ENCODE assay signal across 1 cellular context in the genomic region with DNA sequence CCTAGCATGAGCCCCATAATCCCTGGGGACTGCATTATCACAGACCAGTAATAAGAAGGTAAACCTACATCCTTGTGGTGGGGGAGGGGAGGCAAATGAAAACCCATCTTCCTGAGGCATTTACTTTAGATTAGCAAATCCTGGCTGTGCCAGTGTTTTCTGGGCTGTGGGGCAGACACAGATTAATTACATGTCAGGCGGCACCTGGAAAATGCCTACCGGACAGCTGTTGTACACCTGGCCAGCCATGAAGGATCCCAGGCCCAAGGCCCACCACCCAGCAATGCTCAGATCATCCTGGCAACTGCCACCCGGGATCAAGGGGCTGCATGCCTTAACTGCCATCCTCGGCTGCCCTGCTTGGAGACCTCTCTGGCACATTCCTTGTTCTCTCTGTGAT.
TF ChIP-seq lines count a peak whose summit lies in the region.

No MANE protein-coding gene starts in this region.

TF ChIP-seq in IMR-90, 13 proteins besides CTCF, POLR2A, EP300 and RAD21 (continued from another document):
- TF ChIP-seq RCOR1 (IDR thresholded peaks at IDR 0.05; ENCODE audit: insufficient replicate concordance, low read length) (no peak), MAZ (IDR thresholded peaks at IDR 0.05; ENCODE audit: borderline replicate concordance, low read depth, low read length) (no peak), RFX5 (IDR thresholded peaks at IDR 0.05; ENCODE audit: low read depth, low read length) (no peak), FOS (IDR thresholded peaks at IDR 0.05; ENCODE audit: low read depth, low read length) (no peak), CEBPB (IDR thresholded peaks at IDR 0.05; ENCODE audit: low read depth, low read length) (no peak), NFE2L2 (IDR thresholded peaks at IDR 0.05; ENCODE audit: low read depth, low read length) (no peak)
- TF ChIP-seq, protein P1, sequence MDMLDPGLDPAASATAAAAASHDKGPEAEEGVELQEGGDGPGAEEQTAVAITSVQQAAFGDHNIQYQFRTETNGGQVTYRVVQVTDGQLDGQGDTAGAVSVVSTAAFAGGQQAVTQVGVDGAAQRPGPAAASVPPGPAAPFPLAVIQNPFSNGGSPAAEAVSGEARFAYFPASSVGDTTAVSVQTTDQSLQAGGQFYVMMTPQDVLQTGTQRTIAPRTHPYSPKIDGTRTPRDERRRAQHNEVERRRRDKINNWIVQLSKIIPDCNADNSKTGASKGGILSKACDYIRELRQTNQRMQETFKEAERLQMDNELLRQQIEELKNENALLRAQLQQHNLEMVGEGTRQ (IDR thresholded peaks at IDR 0.05; ENCODE audit: low read depth, low read length) = no peak
TF ChIP-seq in IMR-90: peak in this region for 0.
